6 cellular contexts compared by ENCODE assay signal in the genomic region with DNA sequence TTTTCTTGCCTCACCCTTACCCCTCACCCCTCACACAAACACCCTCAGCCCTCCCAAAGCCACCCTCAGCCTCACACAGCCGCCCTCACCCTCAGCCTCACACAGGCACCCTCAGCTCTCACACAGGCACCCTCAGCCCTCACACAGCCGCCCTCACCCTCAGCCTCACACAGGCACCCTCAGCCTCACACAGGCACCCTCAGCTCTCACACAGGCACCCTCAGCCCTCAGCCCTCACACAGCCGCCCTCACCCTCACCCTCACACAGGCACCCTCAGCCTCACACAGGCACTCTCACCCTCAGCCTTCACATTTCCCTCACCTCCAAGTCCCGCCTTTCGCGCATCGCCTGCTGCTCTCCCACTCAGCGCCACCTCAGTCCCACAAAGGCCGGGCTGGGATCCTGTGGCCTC. TPM values are rescaled to one million over a fixed set of nuclear protein-coding genes. Genes with fewer than 3 reads are reported as not detected.
DNase-seq lines count a peak whose midpoint lies in the region; ATAC-seq and TF ChIP-seq lines count a peak whose summit lies in the region.

No MANE protein-coding gene starts in this region.

- intact Hi-C loops in mucosa of descending colon (cut with DNase I, micrococcal nuclease), result no loop called here

- H3K9me3 ChIP-seq in DND-41 (ENCODE audit: insufficient read depth, low read length, severe bottlenecking) (no peaks in the 10 kb centered on the region), adipocyte (ENCODE audit: control insufficient read depth, low read length) (no peaks in the 10 kb centered on the region), mucosa of descending colon (no peaks in the 10 kb centered on the region)

- no peak for DNase-seq in DND-41
- peak; percentile 6 for DNase-seq in adipocyte (ENCODE audit: low read depth)
- no peak for DNase-seq in mucosa of descending colon
- DNase-seq in activated CD8-positive, alpha-beta memory T cell treated with anti-CD3 and anti-CD28 coated beads, Interleukin-2, amount 50 U/mL, for 48 hours, result no peak
- DNase-seq in COR-L47 (lab: John Stamatoyannopoulos, UW), result no peak

- TF ChIP-seq CTCF in DND-41 (IDR thresholded peaks at IDR 0.05; ENCODE audit: borderline replicate concordance, extremely low read depth, low read length, poor library complexity, severe bottlenecking), result no peak
- no peak for TF ChIP-seq CTCF in mucosa of descending colon (IDR thresholded peaks at IDR 0.05)

- peak overlapping the region; percentile 93 for H3K4me2 ChIP-seq in DND-41 (ENCODE audit: insufficient read depth, low read length)

- peaks cover 32% of the 10 kb centered on the region for H3K79me2 ChIP-seq in DND-41 (ENCODE audit: insufficient read depth, low read length)

- H3K4me1 ChIP-seq in DND-41 (ENCODE audit: insufficient read depth, low read length) (peaks cover 39% of the 10 kb centered on the region), adipocyte (ENCODE audit: control insufficient read depth, insufficient read depth, low read length) (peaks cover 19% of the 10 kb centered on the region), mucosa of descending colon (ENCODE audit: low read depth) (peaks cover 19% of the 10 kb centered on the region)

- H2AFZ ChIP-seq in DND-41 (ENCODE audit: low read depth, low read length), result peak overlapping the region; percentile 94

- peaks cover 6% of the 10 kb centered on the region; the same call in 1 of the 2 replicates for H3K36me3 ChIP-seq in DND-41 (ENCODE audit: insufficient read depth, low read length)
- H3K36me3 ChIP-seq in adipocyte (ENCODE audit: control insufficient read depth, insufficient read depth, low read length, severe bottlenecking), result no peaks in the 10 kb centered on the region
- no peaks in the 10 kb centered on the region for H3K36me3 ChIP-seq in mucosa of descending colon (ENCODE audit: low read depth)

- peak overlapping the region; percentile 74 for H3K27ac ChIP-seq in DND-41 (ENCODE audit: low read length)

- H3K9ac ChIP-seq in DND-41 (ENCODE audit: low read depth, low read length) (peak overlapping the region; percentile 63), adipocyte (ENCODE audit: low read length) (peak overlapping the region; percentile 91)

- peak; percentile 71 for ATAC-seq in DND-41 (ENCODE audit: insufficient read depth, low read depth)
- peak; percentile 16 for ATAC-seq in mucosa of descending colon
- ATAC-seq in GM21619 (IDR thresholded peaks at IDR 0.05; ENCODE audit: unreplicated experiment), result no peak

- H4K20me1 ChIP-seq in DND-41 (ENCODE audit: insufficient read depth, low read length), result no peaks in the 10 kb centered on the region

- H3K27me3 ChIP-seq in DND-41 (ENCODE audit: insufficient read depth, low read length, poor library complexity), result no peaks in the 10 kb centered on the region
- H3K27me3 ChIP-seq in adipocyte (replicated peaks; ENCODE audit: control insufficient read depth, insufficient read depth, low read length), result no peaks in the 10 kb centered on the region

- H3K4me3 ChIP-seq in DND-41 (ENCODE audit: low read depth in 1 of 2, low read length in 2 of 2) (peak overlapping the region; percentile 58 to 76), adipocyte (ENCODE audit: low read length) (peak overlapping the region; percentile 92), mucosa of descending colon (peak overlapping the region; percentile 46)

RNA-seq across cellular contexts. Expression of a gene that starts 0.3 kb away (rescaled TPM):
- 1 to 10 TPM; 2.4 to 5.4 (median 3.2) TPM for total RNA-seq in mucosa of descending colon

RNA-seq across cellular contexts. Expression of a gene that starts 21.3 kb away (rescaled TPM):
- 10 to 100 TPM; 25.0 to 31.7 (median 30.0) TPM for total RNA-seq in mucosa of descending colon

RNA-seq across cellular contexts. Expression of a gene that starts 26.8 kb away (rescaled TPM):
- 1 to 10 TPM; 2.0 to 3.7 (median 2.7) TPM for total RNA-seq in mucosa of descending colon

RNA-seq across cellular contexts. Expression of a gene that starts 36.0 kb away (rescaled TPM):
- total RNA-seq in mucosa of descending colon, result 1 to 10 TPM; 1.1 to 1.9 (median 1.2) TPM

RNA-seq across cellular contexts. Expression of a gene that starts 47.8 kb away (rescaled TPM):
- 1 to 10 TPM; 3.6 to 7.9 (median 3.8) TPM for total RNA-seq in mucosa of descending colon
